Comparison of ENCODE assay signal across 1 cellular context in the genomic region with DNA sequence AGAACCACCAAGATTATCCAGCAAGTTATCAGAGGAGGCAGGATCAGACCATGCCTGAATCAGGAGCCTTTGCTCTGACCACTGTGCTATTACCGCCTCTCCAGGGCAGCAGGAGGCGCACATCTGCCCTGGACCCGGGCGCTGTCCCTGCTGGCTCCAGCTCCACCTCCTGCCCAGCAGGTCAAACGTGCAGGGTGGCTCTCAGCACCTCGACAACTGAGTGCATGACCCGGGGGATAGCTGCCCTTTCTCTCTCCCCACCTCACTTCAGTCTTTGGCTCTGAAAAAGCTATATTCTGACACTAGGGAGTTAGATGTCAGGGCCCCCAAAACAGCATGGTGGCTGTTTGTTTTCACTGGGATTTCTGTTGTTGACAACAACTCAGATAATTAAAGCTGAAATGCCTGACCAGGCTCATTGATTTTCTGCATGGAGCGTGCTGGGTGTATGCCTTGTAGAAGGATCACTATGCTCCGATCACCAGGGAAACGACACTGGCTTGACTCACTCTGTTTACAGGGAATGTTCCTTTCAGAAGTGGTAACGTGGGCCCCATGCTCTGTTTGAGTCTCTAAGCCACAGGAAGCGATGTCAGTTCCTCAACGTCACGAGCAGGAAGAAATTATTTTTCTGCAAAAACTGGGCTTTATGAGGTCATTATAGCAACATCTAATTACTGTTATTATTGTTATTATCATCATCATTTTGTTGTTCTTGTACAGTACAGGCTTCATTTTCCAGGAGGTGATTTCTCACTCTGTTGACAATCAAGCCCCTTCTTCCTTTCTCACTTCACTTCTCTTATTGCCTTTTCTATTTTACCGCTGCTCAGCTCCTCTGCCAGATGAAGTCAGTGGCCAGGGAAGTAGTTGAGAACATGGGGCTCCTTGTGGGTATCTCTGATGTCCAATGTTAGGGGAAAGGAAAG.
TF ChIP-seq lines count a peak whose summit lies in the region.

No MANE protein-coding gene starts in this region.

TF ChIP-seq in HepG2, 621 proteins besides CTCF, POLR2A, EP300 and RAD21 (continued from another document and continues in another):
- TF ChIP-seq, protein P1, sequence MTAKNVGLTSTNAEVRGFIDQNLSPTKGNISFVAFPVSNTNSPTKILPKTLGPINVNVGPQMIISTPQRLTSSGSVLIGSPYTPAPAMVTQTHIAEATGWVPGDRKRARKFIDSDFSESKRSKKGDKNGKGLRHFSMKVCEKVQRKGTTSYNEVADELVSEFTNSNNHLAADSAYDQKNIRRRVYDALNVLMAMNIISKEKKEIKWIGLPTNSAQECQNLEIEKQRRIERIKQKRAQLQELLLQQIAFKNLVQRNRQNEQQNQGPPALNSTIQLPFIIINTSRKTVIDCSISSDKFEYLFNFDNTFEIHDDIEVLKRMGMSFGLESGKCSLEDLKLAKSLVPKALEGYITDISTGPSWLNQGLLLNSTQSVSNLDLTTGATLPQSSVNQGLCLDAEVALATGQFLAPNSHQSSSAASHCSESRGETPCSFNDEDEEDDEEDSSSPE (CRISPR knock-in tag; IDR thresholded peaks at IDR 0.05): no peak
- TF ChIP-seq ZNF230 (CRISPR knock-in tag; IDR thresholded peaks at IDR 0.05): no peak
- TF ChIP-seq, protein P2, sequence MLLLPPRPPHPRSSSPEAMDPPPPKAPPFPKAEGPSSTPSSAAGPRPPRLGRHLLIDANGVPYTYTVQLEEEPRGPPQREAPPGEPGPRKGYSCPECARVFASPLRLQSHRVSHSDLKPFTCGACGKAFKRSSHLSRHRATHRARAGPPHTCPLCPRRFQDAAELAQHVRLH (CRISPR knock-in tag; IDR thresholded peaks at IDR 0.05; ENCODE audit: borderline replicate concordance, low read depth): peak; percentile 23; the same call in 1 of the 2 replicates
- TF ChIP-seq ZNF850 (CRISPR knock-in tag; conservative IDR thresholded peaks at IDR 0.05): no peak
- peak; percentile 89 for TF ChIP-seq ZBTB21 (CRISPR knock-in tag; IDR thresholded peaks at IDR 0.05)
- TF ChIP-seq NFIB (CRISPR knock-in tag; IDR thresholded peaks at IDR 0.05; ENCODE audit: borderline replicate concordance): no peak
- TF ChIP-seq CBX2 (IDR thresholded peaks at IDR 0.05; ENCODE audit: low read depth, low read length): no peak
- peak; percentile 74; the same call in 1 of the 2 replicates for TF ChIP-seq CBX2 (CRISPR knock-in tag; IDR thresholded peaks at IDR 0.05; ENCODE audit: low read depth)
- no peak for TF ChIP-seq PRPF4 (IDR thresholded peaks at IDR 0.05; ENCODE audit: low read depth, low read length, poor library complexity, severe bottlenecking)
- TF ChIP-seq TAF15 (IDR thresholded peaks at IDR 0.05; ENCODE audit: low read depth, low read length, poor library complexity, severe bottlenecking): no peak
- no peak for TF ChIP-seq ZNF761 (CRISPR knock-in tag; conservative IDR thresholded peaks at IDR 0.05)
- TF ChIP-seq, protein P3, sequence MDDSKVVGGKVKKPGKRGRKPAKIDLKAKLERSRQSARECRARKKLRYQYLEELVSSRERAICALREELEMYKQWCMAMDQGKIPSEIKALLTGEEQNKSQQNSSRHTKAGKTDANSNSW (CRISPR knock-in tag; IDR thresholded peaks at IDR 0.05; ENCODE audit: borderline replicate concordance): no peak
- TF ChIP-seq ZNF260 (CRISPR knock-in tag; IDR thresholded peaks at IDR 0.05; ENCODE audit: borderline replicate concordance, low read depth): no peak
- TF ChIP-seq ZNF207 (IDR thresholded peaks at IDR 0.05; ENCODE audit: borderline replicate concordance): no peak
- TF ChIP-seq, protein P4, sequence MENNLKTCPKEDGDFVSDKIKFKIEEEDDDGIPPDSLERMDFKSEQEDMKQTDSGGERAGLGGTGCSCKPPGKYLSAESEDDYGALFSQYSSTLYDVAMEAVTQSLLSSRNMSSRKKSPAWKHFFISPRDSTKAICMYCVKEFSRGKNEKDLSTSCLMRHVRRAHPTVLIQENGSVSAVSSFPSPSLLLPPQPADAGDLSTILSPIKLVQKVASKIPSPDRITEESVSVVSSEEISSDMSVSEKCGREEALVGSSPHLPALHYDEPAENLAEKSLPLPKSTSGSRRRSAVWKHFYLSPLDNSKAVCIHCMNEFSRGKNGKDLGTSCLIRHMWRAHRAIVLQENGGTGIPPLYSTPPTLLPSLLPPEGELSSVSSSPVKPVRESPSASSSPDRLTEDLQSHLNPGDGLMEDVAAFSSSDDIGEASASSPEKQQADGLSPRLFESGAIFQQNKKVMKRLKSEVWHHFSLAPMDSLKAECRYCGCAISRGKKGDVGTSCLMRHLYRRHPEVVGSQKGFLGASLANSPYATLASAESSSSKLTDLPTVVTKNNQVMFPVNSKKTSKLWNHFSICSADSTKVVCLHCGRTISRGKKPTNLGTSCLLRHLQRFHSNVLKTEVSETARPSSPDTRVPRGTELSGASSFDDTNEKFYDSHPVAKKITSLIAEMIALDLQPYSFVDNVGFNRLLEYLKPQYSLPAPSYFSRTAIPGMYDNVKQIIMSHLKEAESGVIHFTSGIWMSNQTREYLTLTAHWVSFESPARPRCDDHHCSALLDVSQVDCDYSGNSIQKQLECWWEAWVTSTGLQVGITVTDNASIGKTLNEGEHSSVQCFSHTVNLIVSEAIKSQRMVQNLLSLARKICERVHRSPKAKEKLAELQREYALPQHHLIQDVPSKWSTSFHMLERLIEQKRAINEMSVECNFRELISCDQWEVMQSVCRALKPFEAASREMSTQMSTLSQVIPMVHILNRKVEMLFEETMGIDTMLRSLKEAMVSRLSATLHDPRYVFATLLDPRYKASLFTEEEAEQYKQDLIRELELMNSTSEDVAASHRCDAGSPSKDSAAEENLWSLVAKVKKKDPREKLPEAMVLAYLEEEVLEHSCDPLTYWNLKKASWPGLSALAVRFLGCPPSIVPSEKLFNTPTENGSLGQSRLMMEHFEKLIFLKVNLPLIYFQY (CRISPR knock-in tag; IDR thresholded peaks at IDR 0.05; ENCODE audit: borderline replicate concordance): peak; percentile 34; the same call in 1 of the 2 replicates
- no peak for TF ChIP-seq ZFP36 (IDR thresholded peaks at IDR 0.05; ENCODE audit: borderline replicate concordance, low read depth, low read length, partially characterized antibody)
- TF ChIP-seq KDM3A (CRISPR knock-in tag; IDR thresholded peaks at IDR 0.05; ENCODE audit: low read depth): no peak; the same call in 1 of the 2 replicates
- TF ChIP-seq ZNF282 (IDR thresholded peaks at IDR 0.05; ENCODE audit: partially characterized antibody): no peak
- no peak for TF ChIP-seq ZNF251 (CRISPR knock-in tag; IDR thresholded peaks at IDR 0.05)
- TF ChIP-seq, protein P5, sequence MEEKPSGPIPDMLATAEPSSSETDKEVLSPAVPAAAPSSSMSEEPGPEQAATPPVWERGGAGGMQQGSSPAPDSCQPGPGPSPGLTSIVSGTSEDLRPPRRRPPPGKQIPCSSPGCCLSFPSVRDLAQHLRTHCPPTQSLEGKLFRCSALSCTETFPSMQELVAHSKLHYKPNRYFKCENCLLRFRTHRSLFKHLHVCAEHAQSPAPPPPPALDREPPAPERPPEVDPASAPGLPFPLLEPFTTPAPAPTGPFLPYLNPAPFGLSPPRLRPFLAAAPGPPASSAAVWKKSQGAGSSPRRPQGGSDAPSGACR (CRISPR knock-in tag; IDR thresholded peaks at IDR 0.05): 0 out of 2 replicates have a peak, but pooled peaks have one; percentile 67
- peak; percentile 77; the same call in 1 of the 2 replicates for TF ChIP-seq TARDBP (CRISPR knock-in tag; IDR thresholded peaks at IDR 0.05)
- TF ChIP-seq ZNF589 (CRISPR knock-in tag; conservative IDR thresholded peaks at IDR 0.05): no peak
- peak; percentile 40; the same call in 1 of the 2 replicates for TF ChIP-seq PITX1 (CRISPR knock-in tag; IDR thresholded peaks at IDR 0.05)
- peak; percentile 66 for TF ChIP-seq CREM (IDR thresholded peaks at IDR 0.05)
- TF ChIP-seq CREM (CRISPR knock-in tag; IDR thresholded peaks at IDR 0.05): no peak
- TF ChIP-seq ZNF549 (CRISPR knock-in tag; IDR thresholded peaks at IDR 0.05): no peak
- TF ChIP-seq ISX (CRISPR knock-in tag; conservative IDR thresholded peaks at IDR 0.05): no peak
- TF ChIP-seq ZNF790 (CRISPR knock-in tag; IDR thresholded peaks at IDR 0.05; ENCODE audit: borderline replicate concordance): no peak
- TF ChIP-seq DNMT1 (CRISPR knock-in tag; IDR thresholded peaks at IDR 0.05): no peak
- TF ChIP-seq HNRNPH1 (optimal IDR thresholded peaks at IDR 0.05; ENCODE audit: low read depth, low read length): no peak
- no peak for TF ChIP-seq STAT5B (CRISPR knock-in tag; IDR thresholded peaks at IDR 0.05)
- TF ChIP-seq PCBP2 (optimal IDR thresholded peaks at IDR 0.05; ENCODE audit: low read depth, low read length, poor library complexity, severe bottlenecking): no peak
- no peak for TF ChIP-seq ZNF354B (CRISPR knock-in tag; IDR thresholded peaks at IDR 0.05)
- no peak for TF ChIP-seq ZNF121 (CRISPR knock-in tag; IDR thresholded peaks at IDR 0.05)
- no peak for TF ChIP-seq SRSF9 (IDR thresholded peaks at IDR 0.05; ENCODE audit: borderline replicate concordance, insufficient read depth, low read depth, low read length, poor library complexity, severe bottlenecking)
- TF ChIP-seq, protein P6, sequence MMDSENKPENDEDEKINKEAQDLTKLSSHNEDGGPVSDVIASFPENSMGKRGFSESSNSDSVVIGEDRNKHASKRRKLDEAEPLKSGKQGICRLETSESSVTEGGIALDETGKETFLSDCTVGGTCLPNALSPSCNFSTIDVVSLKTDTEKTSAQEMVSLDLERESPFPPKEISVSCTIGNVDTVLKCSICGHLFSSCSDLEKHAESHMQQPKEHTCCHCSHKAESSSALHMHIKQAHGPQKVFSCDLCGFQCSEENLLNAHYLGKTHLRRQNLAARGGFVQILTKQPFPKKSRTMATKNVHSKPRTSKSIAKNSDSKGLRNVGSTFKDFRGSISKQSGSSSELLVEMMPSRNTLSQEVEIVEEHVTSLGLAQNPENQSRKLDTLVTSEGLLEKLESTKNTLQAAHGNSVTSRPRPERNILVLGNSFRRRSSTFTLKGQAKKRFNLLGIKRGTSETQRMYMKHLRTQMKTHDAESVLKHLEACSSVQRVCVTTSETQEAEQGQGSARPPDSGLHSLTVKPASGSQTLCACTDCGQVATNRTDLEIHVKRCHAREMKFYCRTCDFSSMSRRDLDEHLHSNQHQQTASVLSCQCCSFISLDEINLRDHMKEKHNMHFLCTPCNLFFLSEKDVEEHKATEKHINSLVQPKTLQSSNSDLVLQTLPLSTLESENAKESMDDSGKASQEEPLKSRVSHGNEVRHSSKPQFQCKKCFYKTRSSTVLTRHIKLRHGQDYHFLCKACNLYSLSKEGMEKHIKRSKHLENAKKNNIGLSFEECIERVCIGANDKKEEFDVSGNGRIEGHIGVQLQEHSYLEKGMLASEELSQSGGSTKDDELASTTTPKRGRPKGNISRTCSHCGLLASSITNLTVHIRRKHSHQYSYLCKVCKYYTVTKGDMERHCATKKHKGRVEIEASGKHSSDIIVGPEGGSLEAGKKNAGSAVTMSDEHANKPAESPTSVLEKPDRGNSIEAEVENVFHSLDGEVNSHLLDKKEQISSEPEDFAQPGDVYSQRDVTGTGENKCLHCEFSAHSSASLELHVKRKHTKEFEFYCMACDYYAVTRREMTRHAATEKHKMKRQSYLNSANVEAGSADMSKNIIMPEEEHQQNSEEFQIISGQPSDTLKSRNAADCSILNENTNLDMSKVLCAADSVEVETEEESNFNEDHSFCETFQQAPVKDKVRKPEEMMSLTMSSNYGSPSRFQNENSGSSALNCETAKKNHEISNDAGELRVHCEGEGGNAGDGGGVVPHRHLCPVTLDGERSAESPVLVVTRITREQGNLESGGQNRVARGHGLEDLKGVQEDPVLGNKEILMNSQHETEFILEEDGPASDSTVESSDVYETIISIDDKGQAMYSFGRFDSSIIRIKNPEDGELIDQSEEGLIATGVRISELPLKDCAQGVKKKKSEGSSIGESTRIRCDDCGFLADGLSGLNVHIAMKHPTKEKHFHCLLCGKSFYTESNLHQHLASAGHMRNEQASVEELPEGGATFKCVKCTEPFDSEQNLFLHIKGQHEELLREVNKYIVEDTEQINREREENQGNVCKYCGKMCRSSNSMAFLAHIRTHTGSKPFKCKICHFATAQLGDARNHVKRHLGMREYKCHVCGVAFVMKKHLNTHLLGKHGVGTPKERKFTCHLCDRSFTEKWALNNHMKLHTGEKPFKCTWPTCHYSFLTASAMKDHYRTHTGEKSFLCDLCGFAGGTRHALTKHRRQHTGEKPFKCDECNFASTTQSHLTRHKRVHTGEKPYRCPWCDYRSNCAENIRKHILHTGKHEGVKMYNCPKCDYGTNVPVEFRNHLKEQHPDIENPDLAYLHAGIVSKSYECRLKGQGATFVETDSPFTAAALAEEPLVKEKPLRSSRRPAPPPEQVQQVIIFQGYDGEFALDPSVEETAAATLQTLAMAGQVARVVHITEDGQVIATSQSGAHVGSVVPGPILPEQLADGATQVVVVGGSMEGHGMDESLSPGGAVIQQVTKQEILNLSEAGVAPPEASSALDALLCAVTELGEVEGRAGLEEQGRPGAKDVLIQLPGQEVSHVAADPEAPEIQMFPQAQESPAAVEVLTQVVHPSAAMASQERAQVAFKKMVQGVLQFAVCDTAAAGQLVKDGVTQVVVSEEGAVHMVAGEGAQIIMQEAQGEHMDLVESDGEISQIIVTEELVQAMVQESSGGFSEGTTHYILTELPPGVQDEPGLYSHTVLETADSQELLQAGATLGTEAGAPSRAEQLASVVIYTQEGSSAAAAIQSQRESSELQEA (CRISPR knock-in tag; IDR thresholded peaks at IDR 0.05; ENCODE audit: not compliant biosample characterization): peak; percentile 71
- 0 out of 2 replicates have a peak, but pooled peaks have one; percentile 41 for TF ChIP-seq ZBTB20 (CRISPR knock-in tag; IDR thresholded peaks at IDR 0.05; ENCODE audit: borderline replicate concordance, low read depth)
- no peak for TF ChIP-seq ZNF124 (CRISPR knock-in tag; IDR thresholded peaks at IDR 0.05)
- TF ChIP-seq POLR2AphosphoS2 (IDR thresholded peaks at IDR 0.05; ENCODE audit: low read depth, low read length): no peak
- no peak for TF ChIP-seq ZNF543 (CRISPR knock-in tag; IDR thresholded peaks at IDR 0.05)
- TF ChIP-seq ZNF12 (CRISPR knock-in tag; IDR thresholded peaks at IDR 0.05): no peak
- peak; percentile 32; the same call in 1 of the 2 replicates for TF ChIP-seq ZFP37 (CRISPR knock-in tag; IDR thresholded peaks at IDR 0.05; ENCODE audit: borderline replicate concordance)
- TF ChIP-seq ZNF430 (CRISPR knock-in tag; IDR thresholded peaks at IDR 0.05): peak; percentile 27; the same call in 1 of the 2 replicates
- TF ChIP-seq, protein P7, sequence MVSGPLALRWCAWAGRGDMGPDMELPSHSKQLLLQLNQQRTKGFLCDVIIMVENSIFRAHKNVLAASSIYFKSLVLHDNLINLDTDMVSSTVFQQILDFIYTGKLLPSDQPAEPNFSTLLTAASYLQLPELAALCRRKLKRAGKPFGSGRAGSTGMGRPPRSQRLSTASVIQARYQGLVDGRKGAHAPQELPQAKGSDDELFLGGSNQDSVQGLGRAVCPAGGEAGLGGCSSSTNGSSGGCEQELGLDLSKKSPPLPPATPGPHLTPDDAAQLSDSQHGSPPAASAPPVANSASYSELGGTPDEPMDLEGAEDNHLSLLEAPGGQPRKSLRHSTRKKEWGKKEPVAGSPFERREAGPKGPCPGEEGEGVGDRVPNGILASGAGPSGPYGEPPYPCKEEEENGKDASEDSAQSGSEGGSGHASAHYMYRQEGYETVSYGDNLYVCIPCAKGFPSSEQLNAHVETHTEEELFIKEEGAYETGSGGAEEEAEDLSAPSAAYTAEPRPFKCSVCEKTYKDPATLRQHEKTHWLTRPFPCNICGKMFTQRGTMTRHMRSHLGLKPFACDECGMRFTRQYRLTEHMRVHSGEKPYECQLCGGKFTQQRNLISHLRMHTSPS (CRISPR knock-in tag; IDR thresholded peaks at IDR 0.05; ENCODE audit: low read depth): peak; percentile 81
- peak; percentile 52; the same call in 1 of the 2 replicates for TF ChIP-seq ZNF724P (CRISPR knock-in tag; IDR thresholded peaks at IDR 0.05; ENCODE audit: borderline replicate concordance)
- TF ChIP-seq THAP11 (CRISPR knock-in tag; IDR thresholded peaks at IDR 0.05): peak; percentile 43
- peak; percentile 68; the same call in 1 of the 2 replicates for TF ChIP-seq TCF7 (IDR thresholded peaks at IDR 0.05; ENCODE audit: low read depth)
